11 cellular contexts compared by ENCODE assay signal in genomic region chr6:119476554-119476953, GRCh38.
DNase-seq lines count a peak whose midpoint lies in the region; ATAC-seq and TF ChIP-seq lines count a peak whose summit lies in the region.
"Had no signal": no experiment of that assay in that cellular context is flagged by ENCODE, and none has a peak within 500 bp of the region (broad histone marks: within the 10 kb centered on the region; RNA-seq: fewer than 3 reads in every experiment).

No MANE protein-coding gene starts in this region.

- TF ChIP-seq CTCF in colonic mucosa (IDR thresholded peaks at IDR 0.05) = no peak

- peak; percentile 69 for ATAC-seq in GM19324 (IDR thresholded peaks at IDR 0.05; ENCODE audit: low FRiP score, unreplicated experiment)
- ATAC-seq in HG02678 (IDR thresholded peaks at IDR 0.05; ENCODE audit: unreplicated experiment) = peak; percentile 92
- peak; percentile 90 for ATAC-seq in HG03520 (IDR thresholded peaks at IDR 0.05; ENCODE audit: unreplicated experiment)

- peaks cover 5% of the 10 kb centered on the region for H3K4me1 ChIP-seq in colonic mucosa

- H3K9ac ChIP-seq in colonic mucosa (ENCODE audit: low read depth in 2 of 2, low read length in 2 of 2) = no peak overlapping the region

- no peak overlapping the region for H3K4me3 ChIP-seq in colonic mucosa
- H3K4me3 ChIP-seq: MG63 had no signal

- intact Hi-C loops in colonic mucosa (cut with DNase I) = no loop called here

- no peak overlapping the region for H3K27ac ChIP-seq in colonic mucosa

- DNase-seq in smooth muscle cell of the brain vasculature (ENCODE audit: low read depth, low spot score) (peak; percentile 33), colonic mucosa (no peak), GOT3 (lab: John Stamatoyannopoulos, UW) (no peak), A172 (ENCODE audit: low spot score) (no peak)
- DNase-seq: DND-41; H7; MG63; NK-92 treated with Interleukin-12 subunit alpha and Interleukin-12 subunit beta, amount 100 ng/mL, for 24 hours had no signal

- H3K27me3 ChIP-seq in colonic mucosa = no peaks in the 10 kb centered on the region
- H3K27me3 ChIP-seq: MG63 had no signal

- H3K36me3 ChIP-seq in colonic mucosa = no peaks in the 10 kb centered on the region
- H3K36me3 ChIP-seq: MG63 had no signal

- H3K9me3 ChIP-seq in colonic mucosa = no peaks in the 10 kb centered on the region
- H3K9me3 ChIP-seq: MG63 had no signal
